ENCODE assay signal across 13 cellular contexts in genomic region chr3:37766220-37766605, GRCh38.
A peak's percentile ranks its signal among the peaks of the same experiment; 100 is the strongest.
DNase-seq lines count a peak whose midpoint lies in the region; ATAC-seq, FAIRE-seq and TF ChIP-seq lines count a peak whose summit lies in the region.
"Had no signal": no experiment of that assay in that cellular context is flagged by ENCODE, and none has a peak within 500 bp of the region (broad histone marks: within the 10 kb centered on the region; RNA-seq: fewer than 3 reads in every experiment).

No MANE protein-coding gene starts in this region.

- H2AFZ ChIP-seq in IMR-90 (replicated peaks; ENCODE audit: low read length, poor library complexity): no peak overlapping the region
- no peak overlapping the region for H2AFZ ChIP-seq in K562 (ENCODE audit: low read depth, low read length)

- H4K8ac ChIP-seq in IMR-90 (ENCODE audit: low read depth in 2 of 2, low read length in 2 of 2) (no peak overlapping the region), mesendoderm (ENCODE audit: low read depth, low read length) (no peak overlapping the region)

- DNase-seq in IMR-90 (no peak), K562 (ENCODE audit: extremely low read depth in 1 of 4, low spot score in 3 of 4) (no peak), mesendoderm (no peak), activated T-cell treated with anti-CD3 and anti-CD28 coated beads for 4 hours (no peak), hepatic stellate cell (ENCODE audit: low spot score) (no peak)
- DNase-seq: activated CD4-positive, alpha-beta T cell treated with anti-CD3 and anti-CD28 coated beads for 4 hours; activated T-cell treated with anti-CD3 and anti-CD28 coated beads, Interleukin-2, amount 50 U/mL, for 1 hour; DMS 273 treated with DMSO at 0.1 percent for 48 hours; stimulated activated CD4-positive, alpha-beta T cell treated with anti-CD3 and anti-CD28 coated beads, Interleukin-2, amount 100 ng/mL, for 24 hours had no signal

- no peaks in the 10 kb centered on the region for H3K9me1 ChIP-seq in IMR-90 (ENCODE audit: insufficient read depth, low read length)
- no peaks in the 10 kb centered on the region for H3K9me1 ChIP-seq in K562 (ENCODE audit: control insufficient read depth, insufficient read depth, low read length)

- H3K4ac ChIP-seq in IMR-90 (ENCODE audit: low read depth, low read length) (no peak overlapping the region), mesendoderm (ENCODE audit: low read depth, low read length) (no peak overlapping the region)

- H2BK5ac ChIP-seq in IMR-90 (ENCODE audit: low read depth, low read length, poor library complexity, severe bottlenecking): no peak overlapping the region
- no peak overlapping the region for H2BK5ac ChIP-seq in mesendoderm (ENCODE audit: low read length)

- H3K27me3 ChIP-seq in IMR-90 (ENCODE audit: control insufficient read depth, insufficient read depth, low read length) (peaks cover 64% of the 10 kb centered on the region), K562 (ENCODE audit: control insufficient read depth in 2 of 2, insufficient read depth in 2 of 2, low read length in 2 of 2) (peaks cover 8 to 24% of the 10 kb centered on the region in 2 experiments), mesendoderm (ENCODE audit: insufficient read depth, low read length, poor library complexity) (no peaks in the 10 kb centered on the region), subcutaneous abdominal adipose tissue (ENCODE audit: control insufficient read depth in 5 of 5, insufficient read depth in 4 of 5, low read length in 5 of 5) (no peaks in the 10 kb centered on the region)

- no peak overlapping the region for H3K4me3 ChIP-seq in IMR-90 (ENCODE audit: insufficient read depth, low read depth, low read length)
- H3K4me3 ChIP-seq in K562: no peak overlapping the region
- H3K4me3 ChIP-seq in mesendoderm (ENCODE audit: low read length): no peak overlapping the region
- peak overlapping the region in 3 of 5 donors; percentile 1 to 34 (median 33) for H3K4me3 ChIP-seq in subcutaneous abdominal adipose tissue (ENCODE audit: low read depth in 1 of 5, low read length in 5 of 5)
- H3K4me3 ChIP-seq: prostate gland had no signal

- intact Hi-C loops in IMR-90 (cut with micrococcal nuclease): no loop called here
- intact Hi-C loops in K562 (cut with micrococcal nuclease): no loop called here

- H2AK9ac ChIP-seq in IMR-90 (replicated peaks; ENCODE audit: low read depth, low read length, poor library complexity): no peak overlapping the region

- H2BK15ac ChIP-seq in IMR-90 (ENCODE audit: low read depth, low read length) (no peak overlapping the region), mesendoderm (replicated peaks; ENCODE audit: low read depth) (no peak overlapping the region)

- CTCF ChIA-PET in IMR-90 (lab: Yijun Ruan, JAX) (no interaction called here), K562 (lab: Yijun Ruan, JAX; ENCODE audit: low intra/inter-chr PET ratio) (no interaction called here)

- H3K36me3 ChIP-seq in IMR-90 (ENCODE audit: control insufficient read depth, insufficient read depth, low read length) (no peaks in the 10 kb centered on the region), K562 (ENCODE audit: control insufficient read depth, insufficient read depth, low read length) (no peaks in the 10 kb centered on the region), mesendoderm (ENCODE audit: control insufficient read depth, insufficient read depth, low read length) (no peaks in the 10 kb centered on the region), subcutaneous abdominal adipose tissue (ENCODE audit: control insufficient read depth in 5 of 5, insufficient read depth in 5 of 5, low read length in 5 of 5) (no peaks in the 10 kb centered on the region)
- H3K36me3 ChIP-seq: prostate gland had no signal

- WGBS in IMR-90 (ENCODE audit: extremely low coverage in 2 of 2, insufficient read length in 1 of 2), 2 experiments: no CpG with 5 or more reads among the region's 1 CpG
- 0% methylated on average over 1 of the region's 1 CpG for WGBS in K562 (ENCODE audit: insufficient coverage, low coverage, missing lambda C conversion rate)
- WGBS in mesendoderm (ENCODE audit: extremely low coverage, insufficient coverage, low lambda C conversion rate): no CpG with 5 or more reads among the region's 1 CpG

- H3K27ac ChIP-seq in IMR-90 (ENCODE audit: insufficient read depth, low read length) (no peak overlapping the region), K562 (ENCODE audit: extremely low read depth, low read depth, low read length) (no peak overlapping the region), mesendoderm (ENCODE audit: low read depth, low read length) (no peak overlapping the region), subcutaneous abdominal adipose tissue (ENCODE audit: low read depth, low read length) (peak overlapping the region; percentile 89)
- H3K27ac ChIP-seq: prostate gland had no signal

- no peak overlapping the region for H4K91ac ChIP-seq in IMR-90 (ENCODE audit: insufficient read depth, low read depth, low read length)

- dilution Hi-C loops in IMR-90 (cut with HindIII; ENCODE audit: low sequenced_read_pairs, unreplicated experiment): no loop called here

- no peaks in the 10 kb centered on the region for H4K20me1 ChIP-seq in IMR-90 (ENCODE audit: insufficient read depth, low read length)
- peaks cover 24% of the 10 kb centered on the region for H4K20me1 ChIP-seq in K562 (replicated peaks; ENCODE audit: control insufficient read depth, insufficient read depth, low read length)

- no peak overlapping the region for H3K18ac ChIP-seq in IMR-90 (ENCODE audit: low read depth, low read length)
- H3K18ac ChIP-seq in mesendoderm (ENCODE audit: low read length): peak overlapping the region; percentile 41

- H4K5ac ChIP-seq in IMR-90 (ENCODE audit: low read depth, low read length) (no peak overlapping the region), mesendoderm (ENCODE audit: low read length) (no peak overlapping the region)

- no peak overlapping the region for H2BK20ac ChIP-seq in IMR-90 (ENCODE audit: low read depth, low read length)

- H3K9me3 ChIP-seq in IMR-90 (ENCODE audit: control insufficient read depth, insufficient read depth, low read length): no peaks in the 10 kb centered on the region
- no peaks in the 10 kb centered on the region for H3K9me3 ChIP-seq in K562 (replicated peaks; ENCODE audit: control insufficient read depth, insufficient read depth, low read depth, low read length)
- H3K9me3 ChIP-seq in subcutaneous abdominal adipose tissue (ENCODE audit: control insufficient read depth in 5 of 5, low read length in 5 of 5): no peaks in the 10 kb centered on the region
- H3K9me3 ChIP-seq: prostate gland had no signal

- TF ChIP-seq CTCF in IMR-90 (conservative IDR thresholded peaks at IDR 0.05; ENCODE audit: low read depth, low read length) (no peak), K562 (IDR thresholded peaks at IDR 0.05 in 2 of 3, conservative IDR thresholded peaks at IDR 0.05 in 1 of 3; ENCODE audit: insufficient read depth in 2 of 3, low read depth in 1 of 3, low read length in 3 of 3) (no peak)

- FAIRE-seq in K562 (lab: Jason Lieb, UNC): no peak

- POLR2A ChIA-PET in IMR-90 (lab: Charles Lee; ENCODE audit: unreplicated experiment): no interaction called here
- POLR2A ChIA-PET in K562 (lab: Yijun Ruan, JAX): interaction anchor here (0.6 kb wide), 1 partner anchor 16 kb away, joined by 3 read pairs; no protein-coding TSS in a partner anchor

- BruUV-seq in IMR-90 (replicated peaks; lab: Mats Ljungman, UMichigan) (no TSS peak), K562 (replicated peaks; lab: Mats Ljungman, UMichigan) (no TSS peak)

- H3K4me1 ChIP-seq in IMR-90 (ENCODE audit: control insufficient read depth, insufficient read depth, low read length) (peaks cover 4% of the 10 kb centered on the region; the same call in 1 of the 2 replicates), K562 (replicated peaks in 1 of 2; ENCODE audit: control insufficient read depth in 2 of 2, insufficient read depth in 2 of 2, low read length in 2 of 2) (peaks cover 10 to 29% of the 10 kb centered on the region in 2 experiments; a peak in 3 of 5 replicates), mesendoderm (ENCODE audit: control insufficient read depth, low read depth, low read length) (peaks cover 22% of the 10 kb centered on the region), subcutaneous abdominal adipose tissue (ENCODE audit: control insufficient read depth in 5 of 5, insufficient read depth in 5 of 5, low read length in 5 of 5) (peaks cover 17 to 83% (median 73%) of the 10 kb centered on the region in 5 donors)
- H3K4me1 ChIP-seq: prostate gland had no signal

- in situ Hi-C loops in IMR-90 (cut with MboI; ENCODE audit: low sequenced_read_pairs): no loop called here
- in situ Hi-C loops in K562 (cut with MboI): no loop called here

- H2AK5ac ChIP-seq in IMR-90 (ENCODE audit: low read depth, low read length) (no peak overlapping the region), mesendoderm (ENCODE audit: low read length) (no peak overlapping the region)

- no peak for TF ChIP-seq RAD21 in IMR-90 (IDR thresholded peaks at IDR 0.05; ENCODE audit: low read length)
- no peak for TF ChIP-seq RAD21 in K562 (CRISPR knock-in tag; conservative IDR thresholded peaks at IDR 0.05 in 1 of 2, IDR thresholded peaks at IDR 0.05 in 1 of 2)

- H3K14ac ChIP-seq in IMR-90 (replicated peaks; ENCODE audit: low read depth, low read length): no peak overlapping the region

- H3K9ac ChIP-seq in IMR-90 (ENCODE audit: low read depth, low read length) (no peak overlapping the region), K562 (ENCODE audit: insufficient read depth in 1 of 2, low read depth in 2 of 2, low read length in 2 of 2) (no peak overlapping the region), mesendoderm (ENCODE audit: low read length) (no peak overlapping the region), subcutaneous abdominal adipose tissue (ENCODE audit: low read length in 5 of 5) (peak overlapping the region in 3 of 5 donors; percentile 8 to 38 (median 17))

- no peak for TF ChIP-seq EP300 in K562 (IDR thresholded peaks at IDR 0.05; ENCODE audit: low read length)

- H3K79me2 ChIP-seq in K562 (ENCODE audit: control insufficient read depth, insufficient read depth, low read length): no peaks in the 10 kb centered on the region
- H3K79me2 ChIP-seq in mesendoderm (ENCODE audit: control insufficient read depth, insufficient read depth, low read length): no peaks in the 10 kb centered on the region

- H3K23ac ChIP-seq in IMR-90 (ENCODE audit: low read depth, low read length): no peak overlapping the region
- no peak overlapping the region for H3K23ac ChIP-seq in mesendoderm (ENCODE audit: low read length)

- no peak overlapping the region for H3K56ac ChIP-seq in IMR-90 (ENCODE audit: extremely low read depth, insufficient read depth, low read length)
- no peak overlapping the region for H3K56ac ChIP-seq in mesendoderm (ENCODE audit: low read length)

- TF ChIP-seq POLR2A in IMR-90 (IDR thresholded peaks at IDR 0.05; ENCODE audit: low read depth, low read length) (no peak), K562 (conservative IDR thresholded peaks at IDR 0.05) (no peak)

- H3K79me1 ChIP-seq in IMR-90 (ENCODE audit: low read depth in 1 of 2, low read length in 2 of 2) (no peaks in the 10 kb centered on the region), mesendoderm (ENCODE audit: low read length) (no peaks in the 10 kb centered on the region)

- ATAC-seq in IMR-90 (ENCODE audit: low read depth) (peak; percentile 51; the same call in 1 of the 2 replicates), K562 (no peak), GM18511 (IDR thresholded peaks at IDR 0.05; ENCODE audit: unreplicated experiment) (no peak), HG03045 (IDR thresholded peaks at IDR 0.05; ENCODE audit: unreplicated experiment) (no peak)

- H3K4me2 ChIP-seq in IMR-90 (ENCODE audit: low read depth, low read length) (peak overlapping the region; percentile 49; the same call in 1 of the 2 replicates), K562 (ENCODE audit: insufficient read depth, low read length) (peak overlapping the region; percentile 51; the same call in 1 of the 2 replicates), mesendoderm (ENCODE audit: low read length) (no peak overlapping the region)

- no peak overlapping the region for H2BK120ac ChIP-seq in IMR-90 (ENCODE audit: low read depth, low read length)
- H2BK120ac ChIP-seq in mesendoderm (ENCODE audit: low read depth, low read length): no peak overlapping the region

Comparison
In these comparisons a context has a peak if more than half of its experiments do, and no peak if none do; other contexts are left out.
1. H3K4me3 ChIP-seq: peak in subcutaneous abdominal adipose tissue (3 of 5); none in IMR-90 (single experiment), K562 (single experiment) and mesendoderm (single experiment).
2. H3K9ac ChIP-seq: peak in subcutaneous abdominal adipose tissue (3 of 5); none in IMR-90 (single experiment), K562 (0 of 2) and mesendoderm (single experiment).